ENCODE assay signal across 8 cellular contexts in the genomic region with DNA sequence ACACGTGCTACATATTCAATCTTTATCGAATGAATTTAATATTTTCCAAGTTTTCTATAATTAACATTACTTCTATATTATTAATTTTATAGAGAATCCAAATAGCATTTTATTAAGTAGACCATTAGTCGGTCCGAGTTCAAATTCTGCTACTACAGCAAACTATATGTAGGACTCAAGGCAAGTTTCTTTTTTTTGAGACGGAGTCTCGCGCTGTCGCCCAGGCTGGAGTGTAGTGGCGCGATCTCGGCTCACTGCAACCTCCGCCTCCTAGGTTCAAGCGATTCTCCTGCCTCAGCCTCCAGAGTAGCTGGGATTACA. TPM values are rescaled to one million over a fixed set of nuclear protein-coding genes. Genes with fewer than 3 reads are reported as not detected.
DNase-seq lines count a peak whose midpoint lies in the region; ATAC-seq, FAIRE-seq and TF ChIP-seq lines count a peak whose summit lies in the region.
"Not testable (repeated sequence)": the region's sequence is repeated elsewhere in the genome, so short reads cannot be mapped to it uniquely, and the experiment has no call there.

No MANE protein-coding gene starts in this region.

- not testable (repeated sequence) for TF ChIP-seq POLR2A in body of pancreas (IDR thresholded peaks at IDR 0.05)

- WGBS in body of pancreas, 2 donors, result 5 to 11% methylated on average over 10 to 13 of the region's 13 CpGs

- not testable (repeated sequence) for H3K9me3 Mint-ChIP-seq in memory B cell

- peak overlapping the region; percentile 76 for H3K4me3 ChIP-seq in A673 (ENCODE audit: low read depth, low read length, poor library complexity, severe bottlenecking)
- H3K4me3 ChIP-seq in LNCaP clone FGC (ENCODE audit: low read depth, low read length), result peak overlapping the region; percentile 95
- H3K4me3 ChIP-seq in WERI-Rb-1 (ENCODE audit: low read depth, low read length), result peak overlapping the region; percentile 98
- peak overlapping the region; percentile 36 to 92 for H3K4me3 ChIP-seq in body of pancreas
- peak overlapping the region; percentile 84 for H3K4me3 ChIP-seq in fibroblast of the aortic adventitia (ENCODE audit: low read depth, low read length)

- DNase-seq in A673 (ENCODE audit: low spot score) (peak; percentile 20), fibroblast of the aortic adventitia (ENCODE audit: low read depth) (peak; percentile 18)
- not testable (repeated sequence) for DNase-seq in GM19239 (ENCODE audit: insufficient read length, low spot score); LNCaP clone FGC (ENCODE audit: low read depth); WERI-Rb-1; body of pancreas; memory B cell (ENCODE audit: low spot score in 2 of 2); sciatic nerve (ENCODE audit: low spot score)

- ATAC-seq in body of pancreas, result not testable (repeated sequence)
- peak; percentile 14 for ATAC-seq in memory B cell (ENCODE audit: low read depth)
- ATAC-seq in sciatic nerve, result peak; percentile 6

- peak overlapping the region; percentile 98 for H3K4me3 Mint-ChIP-seq in memory B cell

- CTCF ChIA-PET in A673 (lab: Charles Lee), result not testable (repeated sequence)

- H3K27ac Mint-ChIP-seq in memory B cell, result peak overlapping the region; percentile 98

- not testable (repeated sequence) for H3K27me3 ChIP-seq in A673 (replicated peaks; ENCODE audit: insufficient read depth, low read depth, low read length, poor library complexity); WERI-Rb-1 (ENCODE audit: insufficient read depth, low read depth, severe bottlenecking); body of pancreas

- not testable (repeated sequence) for H3K36me3 ChIP-seq in A673 (ENCODE audit: insufficient read depth, low read length, poor library complexity, severe bottlenecking); WERI-Rb-1; body of pancreas (replicated peaks in 1 of 2; ENCODE audit: insufficient read depth in 1 of 2, low read depth in 2 of 2)

- POLR2A ChIA-PET in A673 (lab: Charles Lee; ENCODE audit: low non-redundant PET), result interaction anchor here (0.5 kb wide), 1 partner anchor 101 kb away, joined by 16 read pairs; no protein-coding TSS in a partner anchor

- H3K4me1 ChIP-seq in A673 (ENCODE audit: insufficient read depth, low read length, poor library complexity, severe bottlenecking), result not testable (repeated sequence)
- H3K4me1 ChIP-seq in body of pancreas, result peaks cover 17% of the 10 kb centered on the region

- H3K4me1 Mint-ChIP-seq in memory B cell, result peaks cover 20% of the 10 kb centered on the region

- FAIRE-seq in GM19239 (lab: Jason Lieb, UNC), result peak; percentile 42

- intact Hi-C loops in A673 (cut with micrococcal nuclease; ENCODE audit: unreplicated experiment); body of pancreas (cut with DNase I); sciatic nerve (cut with DNase I): not testable (repeated sequence)

- not testable (repeated sequence) for BruUV-seq in A673 (replicated peaks; lab: Mats Ljungman, UMichigan)

- not testable (repeated sequence) for H3K36me3 Mint-ChIP-seq in memory B cell

- peak overlapping the region; percentile 87 for H3K27ac ChIP-seq in A673 (ENCODE audit: low read depth, low read length, poor library complexity, severe bottlenecking)
- peak overlapping the region; percentile 78 for H3K27ac ChIP-seq in WERI-Rb-1
- peak overlapping the region; percentile 64 to 98 (median 87) for H3K27ac ChIP-seq in body of pancreas

- not testable (repeated sequence) for H3K9me3 ChIP-seq in A673 (ENCODE audit: low read depth, low read length, poor library complexity, severe bottlenecking); WERI-Rb-1 (ENCODE audit: severe bottlenecking); body of pancreas

- TF ChIP-seq CTCF in A673 (conservative IDR thresholded peaks at IDR 0.05; ENCODE audit: low read depth, low read length); LNCaP clone FGC (IDR thresholded peaks at IDR 0.05; ENCODE audit: control insufficient read depth, extremely low read depth, insufficient read depth); WERI-Rb-1 (IDR thresholded peaks at IDR 0.05; ENCODE audit: low read depth, low read length); body of pancreas (IDR thresholded peaks at IDR 0.05); fibroblast of the aortic adventitia (IDR thresholded peaks at IDR 0.05; ENCODE audit: insufficient read depth, low read length): not testable (repeated sequence)

- not testable (repeated sequence) for H3K27me3 Mint-ChIP-seq in memory B cell

RNA-seq across cellular contexts. Expression of a gene that starts 0.7 kb away (rescaled TPM):
- total RNA-seq in A673 (2021) (23.0 and 23.3 TPM in 2 replicates), body of pancreas (10 to 100 TPM; 11.4 to 12.9 TPM), fibroblast of the aortic adventitia (ENCODE audit: low replicate concordance) (25.8 and 47.2 TPM in 2 replicates), sciatic nerve (19.7 TPM)
